Comparison of ENCODE assay signal across 8 cellular contexts in genomic region chr15:75130597-75131268, GRCh38.
A peak's percentile ranks its signal among the peaks of the same experiment; 100 is the strongest.
DNase-seq lines count a peak whose midpoint lies in the region; ATAC-seq and TF ChIP-seq lines count a peak whose summit lies in the region.

No MANE protein-coding gene starts in this region.

- H3K9ac ChIP-seq in duodenal mucosa (ENCODE audit: low read depth in 1 of 2, low read length in 2 of 2) = no peak overlapping the region

- ATAC-seq in GM21381 (IDR thresholded peaks at IDR 0.05; ENCODE audit: unreplicated experiment) (peak; percentile 91), HG03457 (IDR thresholded peaks at IDR 0.05; ENCODE audit: unreplicated experiment) (peak; percentile 68)

- no peaks in the 10 kb centered on the region for H3K4me1 ChIP-seq in duodenal mucosa (ENCODE audit: control insufficient read depth in 1 of 2, insufficient read depth in 2 of 2, low read length in 2 of 2)

- DNase-seq in GM13976 (ENCODE audit: low spot score) (peak; percentile 59), GDM1 (lab: John Stamatoyannopoulos, UW) (no peak), NCI-H510A (lab: John Stamatoyannopoulos, UW) (no peak)
- no peak for DNase-seq in stimulated activated naive CD4-positive, alpha-beta T cell (lab: John Stamatoyannopoulos, UW)
- no peak for DNase-seq in stimulated activated CD4-positive, alpha-beta T cell treated with anti-CD3 and anti-CD28 coated beads, Interleukin-2, amount 100 ng/mL, for 48 hours

- H3K36me3 ChIP-seq in duodenal mucosa (ENCODE audit: control insufficient read depth in 1 of 2, insufficient read depth in 2 of 2, low read length in 2 of 2) = no peaks in the 10 kb centered on the region

- no peak for TF ChIP-seq CTCF in GM13976 (IDR thresholded peaks at IDR 0.05; ENCODE audit: borderline replicate concordance, control extremely low read depth, extremely low read depth, insufficient read depth, missing control alignments)

- in situ Hi-C loops in GM13976 (cut with MboI; ENCODE audit: low sequenced_read_pairs, unreplicated experiment) = loop anchor here (5.0 kb wide), 1 partner anchor 72 kb away; the partner anchor contains the start of gene C15orf39

- no peaks in the 10 kb centered on the region for H3K9me3 ChIP-seq in duodenal mucosa (ENCODE audit: control insufficient read depth in 1 of 2, low read length in 2 of 2)

- no peaks in the 10 kb centered on the region for H3K27me3 ChIP-seq in duodenal mucosa (ENCODE audit: control insufficient read depth in 1 of 2, insufficient read depth in 2 of 2, low read length in 2 of 2)

- H3K27ac ChIP-seq in duodenal mucosa (ENCODE audit: low read depth, low read length) = peak overlapping the region; percentile 10

- H3K4me3 ChIP-seq in duodenal mucosa (ENCODE audit: low read depth in 1 of 2, low read length in 2 of 2) = peak overlapping the region in 1 of 2 donors; percentile 8
